ENCODE assay signal across 16 cellular contexts in genomic region chr2:30738141-30738911, GRCh38.
A peak's percentile ranks its signal among the peaks of the same experiment; 100 is the strongest.
DNase-seq lines count a peak whose midpoint lies in the region; FAIRE-seq and TF ChIP-seq lines count a peak whose summit lies in the region.
"Had no signal": no experiment of that assay in that cellular context is flagged by ENCODE, and none has a peak within 500 bp of the region (broad histone marks: within the 10 kb centered on the region; RNA-seq: fewer than 3 reads in every experiment).

No MANE protein-coding gene starts in this region.

- H3K9me3 ChIP-seq in endodermal cell (ENCODE audit: control insufficient read depth, low read length) (no peaks in the 10 kb centered on the region), smooth muscle cell (replicated peaks; ENCODE audit: low read depth) (no peaks in the 10 kb centered on the region)
- H3K9me3 ChIP-seq: BLaER1 had no signal

- H3K36me3 ChIP-seq in endodermal cell (ENCODE audit: control insufficient read depth, insufficient read depth, low read length), result no peaks in the 10 kb centered on the region
- H3K36me3 ChIP-seq in smooth muscle cell (ENCODE audit: low read depth), result no peaks in the 10 kb centered on the region
- H3K36me3 ChIP-seq: BLaER1 had no signal

- no peaks in the 10 kb centered on the region for H3K79me2 ChIP-seq in smooth muscle cell (ENCODE audit: low read depth)

- no peak overlapping the region for H3K4me2 ChIP-seq in smooth muscle cell
- H3K4me2 ChIP-seq: BLaER1 had no signal

- TF ChIP-seq CTCF in endodermal cell (conservative IDR thresholded peaks at IDR 0.05) (no peak), neural crest cell (conservative IDR thresholded peaks at IDR 0.05) (no peak), smooth muscle cell (IDR thresholded peaks at IDR 0.05; ENCODE audit: borderline replicate concordance, insufficient read depth, poor library complexity, severe bottlenecking) (no peak)

- H3K36me3 Mint-ChIP-seq in endodermal cell (ENCODE audit: low read depth) (peaks cover 14% of the 10 kb centered on the region), neural crest cell (ENCODE audit: low read depth) (no peaks in the 10 kb centered on the region)
- H3K36me3 Mint-ChIP-seq: CD4-positive, CD25-positive, alpha-beta regulatory T cell had no signal

- H3K27me3 Mint-ChIP-seq in endodermal cell (ENCODE audit: insufficient read depth), result peaks cover 2% of the 10 kb centered on the region
- no peaks in the 10 kb centered on the region for H3K27me3 Mint-ChIP-seq in neural crest cell (ENCODE audit: low read depth)

- no peak overlapping the region for H2AFZ ChIP-seq in smooth muscle cell (ENCODE audit: low read depth)
- H2AFZ ChIP-seq: GM23248 had no signal

- H3K4me1 ChIP-seq in endodermal cell (ENCODE audit: control insufficient read depth, insufficient read depth, low read length), result no peaks in the 10 kb centered on the region
- H3K4me1 ChIP-seq in smooth muscle cell (ENCODE audit: low read depth), result no peaks in the 10 kb centered on the region

- no peak overlapping the region for H3K27ac ChIP-seq in endodermal cell (ENCODE audit: low read depth, low read length)
- no peak overlapping the region for H3K27ac ChIP-seq in smooth muscle cell (ENCODE audit: low read depth)
- H3K27ac ChIP-seq: BLaER1, GM23248 had no signal

- peak; percentile 27 for FAIRE-seq in urothelium cell line (lab: Jason Lieb, UNC)
- FAIRE-seq: GM18507, H54 had no signal

- H4K20me1 ChIP-seq in smooth muscle cell (ENCODE audit: low read depth), result no peaks in the 10 kb centered on the region
- H4K20me1 ChIP-seq: BLaER1 had no signal

- no peak overlapping the region for H3K9ac ChIP-seq in endodermal cell (ENCODE audit: extremely low read depth, low read length, poor library complexity, severe bottlenecking)
- H3K9ac ChIP-seq in smooth muscle cell (ENCODE audit: low read depth), result no peak overlapping the region
- H3K9ac ChIP-seq: BLaER1, GM23248 had no signal

- no peaks in the 10 kb centered on the region for H3F3A ChIP-seq in smooth muscle cell (ENCODE audit: low read depth)

- 83 to 90% methylated on average over 3 to 7 of the region's 7 CpGs for WGBS in endodermal cell (ENCODE audit: insufficient coverage in 1 of 2, insufficient read length in 1 of 2), 2 experiments
- 77% methylated on average over 7 of the region's 7 CpGs for WGBS in smooth muscle cell (ENCODE audit: low lambda C conversion rate)

- H3K4me3 Mint-ChIP-seq in endodermal cell (no peak overlapping the region), neural crest cell (no peak overlapping the region)
- H3K4me3 Mint-ChIP-seq: CD4-positive, CD25-positive, alpha-beta regulatory T cell had no signal

- H3K27ac Mint-ChIP-seq in endodermal cell (no peak overlapping the region), neural crest cell (ENCODE audit: unreplicated experiment) (peak overlapping the region; percentile 19)
- H3K27ac Mint-ChIP-seq: CD4-positive, CD25-positive, alpha-beta regulatory T cell had no signal

- no peaks in the 10 kb centered on the region for H3K4me1 Mint-ChIP-seq in endodermal cell
- no peaks in the 10 kb centered on the region for H3K4me1 Mint-ChIP-seq in neural crest cell
- H3K4me1 Mint-ChIP-seq: CD4-positive, CD25-positive, alpha-beta regulatory T cell had no signal

- H3K4me3 ChIP-seq in endodermal cell (ENCODE audit: low read length) (no peak overlapping the region), smooth muscle cell (no peak overlapping the region)
- H3K4me3 ChIP-seq: BLaER1, GM23248 had no signal

- no peaks in the 10 kb centered on the region for H3K9me3 Mint-ChIP-seq in endodermal cell
- no peaks in the 10 kb centered on the region for H3K9me3 Mint-ChIP-seq in neural crest cell
- H3K9me3 Mint-ChIP-seq: CD4-positive, CD25-positive, alpha-beta regulatory T cell had no signal

- H3K27me3 ChIP-seq in endodermal cell (ENCODE audit: control insufficient read depth, insufficient read depth, low read length, poor library complexity, severe bottlenecking), result no peaks in the 10 kb centered on the region
- H3K27me3 ChIP-seq in smooth muscle cell (ENCODE audit: low read depth), result peaks cover 6% of the 10 kb centered on the region
- H3K27me3 ChIP-seq: BLaER1 had no signal

- peak; percentile 31 for DNase-seq in activated effector memory CD4-positive, alpha-beta T cell treated with anti-CD3 and anti-CD28 coated beads, Interleukin-2, amount 50 U/mL, for 16 hours
- no peak for DNase-seq in activated effector memory CD4-positive, alpha-beta T cell treated with Interleukin-2 at 50 U/mL for 16 hours
- DNase-seq in endodermal cell, result peak; percentile 18
- no peak for DNase-seq in neural crest cell (ENCODE audit: low read depth, low spot score)
- no peak for DNase-seq in urothelium cell line (ENCODE audit: low spot score)
- no peak for DNase-seq in nucleus accumbens (lab: John Stamatoyannopoulos, UW)
- DNase-seq in smooth muscle cell (lab: John Stamatoyannopoulos, UW; ENCODE audit: unreplicated experiment), result no peak
- no peak for DNase-seq in kidney glomerular epithelial cell (lab: John Stamatoyannopoulos, UW)
- DNase-seq: 8988T; AML-193; CD4-positive, CD25-positive, alpha-beta regulatory T cell; DMS53; GM23248 had no signal

Comparison
In these comparisons a context has a peak if more than half of its experiments do, and no peak if none do; other contexts are left out.
1. DNase-seq: peak in activated effector memory CD4-positive, alpha-beta T cell treated with anti-CD3 and anti-CD28 coated beads, Interleukin-2, amount 50 U/mL, for 16 hours (single experiment) and endodermal cell (single experiment); none in activated effector memory CD4-positive, alpha-beta T cell treated with Interleukin-2 at 50 U/mL for 16 hours (single experiment), neural crest cell (single experiment), urothelium cell line (single experiment), nucleus accumbens (0 of 56), smooth muscle cell (single experiment) and kidney glomerular epithelial cell (single experiment).